Comparison of ENCODE assay signal across 15 cellular contexts in the genomic region with DNA sequence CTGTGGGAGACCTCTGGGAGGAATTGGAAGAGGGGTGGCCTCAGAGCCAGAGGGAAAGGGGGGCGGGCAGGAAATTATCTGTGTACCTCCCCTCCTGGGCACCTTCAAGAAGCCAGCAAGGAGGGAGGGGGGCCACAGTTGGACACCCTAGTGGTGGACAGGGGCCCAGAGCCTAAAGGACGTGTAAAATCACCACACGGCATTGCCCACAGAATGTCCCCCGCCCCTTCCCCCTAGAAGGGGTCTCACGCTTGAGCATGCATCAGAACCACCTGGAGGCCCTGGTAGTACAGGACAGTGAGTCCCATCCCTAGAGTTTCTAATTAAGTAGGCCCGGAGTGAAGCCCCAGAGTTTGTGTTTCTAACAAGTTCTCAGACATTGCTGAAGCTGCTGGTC. TPM values are rescaled to one million over a fixed set of nuclear protein-coding genes. Genes with fewer than 3 reads are reported as not detected.
DNase-seq lines count a peak whose midpoint lies in the region; ATAC-seq and TF ChIP-seq lines count a peak whose summit lies in the region.
"Had no signal": no experiment of that assay in that cellular context is flagged by ENCODE, and none has a peak within 500 bp of the region (broad histone marks: within the 10 kb centered on the region; RNA-seq: fewer than 3 reads in every experiment).

No MANE protein-coding gene starts in this region.

- H3K4me3 ChIP-seq in MM.1S (ENCODE audit: low read length) = no peak overlapping the region
- H3K4me3 ChIP-seq in duodenal mucosa (ENCODE audit: low read depth in 1 of 2, low read length in 2 of 2) = peak overlapping the region in 1 of 2 donors; percentile 12
- H3K4me3 ChIP-seq in naive thymus-derived CD4-positive, alpha-beta T cell (ENCODE audit: low read length) = no peak overlapping the region
- H3K4me3 ChIP-seq in testis = no peak overlapping the region
- H3K4me3 ChIP-seq: HAP-1 had no signal

- H3K4me1 ChIP-seq in MM.1S (ENCODE audit: low read length) (peaks cover 11% of the 10 kb centered on the region), duodenal mucosa (ENCODE audit: control insufficient read depth in 1 of 2, insufficient read depth in 2 of 2, low read length in 2 of 2) (peaks cover 11% of the 10 kb centered on the region in 2 donors), testis (peaks cover 36% of the 10 kb centered on the region)
- peaks cover 10 to 25% of the 10 kb centered on the region in 2 donors for H3K4me1 ChIP-seq in naive thymus-derived CD4-positive, alpha-beta T cell (ENCODE audit: control insufficient read depth in 2 of 2, insufficient read depth in 2 of 2, low read length in 2 of 2)
- H3K4me1 ChIP-seq: HAP-1 had no signal

- H3K27ac ChIP-seq in MM.1S (ENCODE audit: low read length) = no peak overlapping the region
- H3K27ac ChIP-seq in duodenal mucosa (ENCODE audit: low read depth, low read length) = no peak overlapping the region
- H3K27ac ChIP-seq in naive thymus-derived CD4-positive, alpha-beta T cell (ENCODE audit: low read depth, low read length) = no peak overlapping the region
- H3K27ac ChIP-seq in testis = peak overlapping the region; percentile 76 to 92
- H3K27ac ChIP-seq: RWPE1 had no signal

- CTCF ChIA-PET in naive thymus-derived CD4-positive, alpha-beta T cell (lab: Charles Lee) = interaction anchor here (0.6 to 7.1 kb wide), 9 partner anchors 10 to 123 kb away, joined by 3 to 67 read pairs (median 5); partner anchors contain the start of gene SLC48A1

- ATAC-seq in naive thymus-derived CD4-positive, alpha-beta T cell = no peak
- no peak for ATAC-seq in GM18870 (IDR thresholded peaks at IDR 0.05; ENCODE audit: unreplicated experiment)

- no peaks in the 10 kb centered on the region for H4K20me1 ChIP-seq in MM.1S (ENCODE audit: insufficient read depth, low read length)

- POLR2A ChIA-PET in naive thymus-derived CD4-positive, alpha-beta T cell (lab: Charles Lee) = interaction anchor here (0.6 to 1.3 kb wide), 2 partner anchors 10 to 24 kb away, joined by 3 read pairs; no protein-coding TSS in a partner anchor

- no peak overlapping the region for H3K9ac ChIP-seq in MM.1S (ENCODE audit: low read length)
- H3K9ac ChIP-seq in duodenal mucosa (ENCODE audit: low read depth in 1 of 2, low read length in 2 of 2) = peak overlapping the region; percentile 2 to 20

- H3K9me2 ChIP-seq in MM.1S (replicated peaks; ENCODE audit: insufficient read depth, low read length) = no peaks in the 10 kb centered on the region

- H3K36me3 ChIP-seq in MM.1S (replicated peaks; ENCODE audit: insufficient read depth, low read length) = no peaks in the 10 kb centered on the region
- peaks cover 3 to 13% of the 10 kb centered on the region in 2 donors for H3K36me3 ChIP-seq in duodenal mucosa (ENCODE audit: control insufficient read depth in 1 of 2, insufficient read depth in 2 of 2, low read length in 2 of 2)
- H3K36me3 ChIP-seq in naive thymus-derived CD4-positive, alpha-beta T cell (ENCODE audit: control insufficient read depth in 2 of 3, insufficient read depth in 3 of 3, low read length in 3 of 3) = no peaks in the 10 kb centered on the region
- no peaks in the 10 kb centered on the region for H3K36me3 ChIP-seq in testis (ENCODE audit: low read depth, missing control alignments)
- H3K36me3 ChIP-seq: HAP-1 had no signal

- H3K9me3 Mint-ChIP-seq in naive thymus-derived CD4-positive, alpha-beta T cell = no peaks in the 10 kb centered on the region
- H3K9me3 Mint-ChIP-seq: activated naive CD4-positive, alpha-beta T cell treated with anti-CD3 and anti-CD28 coated beads for 36 hours; CD4-positive, CD25-positive, alpha-beta regulatory T cell; neural crest cell had no signal

- peaks cover 24 to 46% (median 39%) of the 10 kb centered on the region in 7 donors for H3K4me1 Mint-ChIP-seq in naive thymus-derived CD4-positive, alpha-beta T cell

- no peaks in the 10 kb centered on the region for H3K79me2 ChIP-seq in MM.1S (ENCODE audit: low read length)

- TF ChIP-seq CTCF in MM.1S (IDR thresholded peaks at IDR 0.05; ENCODE audit: low read length) (no peak), testis (IDR thresholded peaks at IDR 0.05) (no peak)

- H3K27me3 Mint-ChIP-seq in naive thymus-derived CD4-positive, alpha-beta T cell = no peaks in the 10 kb centered on the region
- H3K27me3 Mint-ChIP-seq: CD4-positive, CD25-positive, alpha-beta regulatory T cell had no signal

- no peaks in the 10 kb centered on the region for H3F3A ChIP-seq in MM.1S (ENCODE audit: insufficient read depth, low read length)

- H3K4me3 Mint-ChIP-seq in naive thymus-derived CD4-positive, alpha-beta T cell = peak overlapping the region in 1 of 10 donors; percentile 56
- H3K4me3 Mint-ChIP-seq: activated naive CD4-positive, alpha-beta T cell treated with anti-CD3 and anti-CD28 coated beads for 36 hours; neural crest cell had no signal

- 72 to 88% methylated on average over 6 of the region's 6 CpGs for WGBS in testis, 2 donors

- no peak overlapping the region for H2AFZ ChIP-seq in MM.1S (ENCODE audit: low read length)

- DNase-seq in MM.1S (no peak), testis (no peak), HK-2 (ENCODE audit: unreplicated experiment) (no peak), NCI-H526 (lab: John Stamatoyannopoulos, UW) (no peak)
- DNase-seq in naive thymus-derived CD4-positive, alpha-beta T cell = no peak
- no peak for DNase-seq in stimulated activated CD4-positive, alpha-beta T cell treated with anti-CD3 and anti-CD28 coated beads, Interleukin-12 subunit alpha, Interleukin-12 subunit beta, amount 100 ng/mL, for 4 hours
- DNase-seq: NCI-H1048 had no signal

- peaks cover 0 to 15% (median 0%) of the 10 kb centered on the region in 5 donors for H3K36me3 Mint-ChIP-seq in naive thymus-derived CD4-positive, alpha-beta T cell

- no peaks in the 10 kb centered on the region for H3K27me3 ChIP-seq in MM.1S (replicated peaks; ENCODE audit: insufficient read depth, low read length)
- H3K27me3 ChIP-seq in duodenal mucosa (ENCODE audit: control insufficient read depth in 1 of 2, insufficient read depth in 2 of 2, low read length in 2 of 2) = no peaks in the 10 kb centered on the region
- H3K27me3 ChIP-seq in naive thymus-derived CD4-positive, alpha-beta T cell (ENCODE audit: control insufficient read depth in 2 of 2, insufficient read depth in 2 of 2, low read length in 2 of 2) = no peaks in the 10 kb centered on the region
- H3K27me3 ChIP-seq in testis = no peaks in the 10 kb centered on the region

- H3K27ac Mint-ChIP-seq in naive thymus-derived CD4-positive, alpha-beta T cell = peak overlapping the region in 8 of 9 donors; percentile 26 to 95 (median 92)

- no peak for TF ChIP-seq POLR2A in testis (IDR thresholded peaks at IDR 0.05)

- intact Hi-C loops in naive thymus-derived CD4-positive, alpha-beta T cell (cut with micrococcal nuclease) = loop anchor here in 1 of 2 donors (5.0 to 10.0 kb wide), 2 partner anchors 245 to 388 kb away; partner anchors contain the start of genes SENP1 and TMEM106C
- intact Hi-C loops in testis (cut with DNase I; ENCODE audit: low total_unique reads) = loop anchor here (10.0 kb wide), 2 partner anchors 58 to 118 kb away; partner anchors contain the start of gene SLC48A1

- H3K4me2 ChIP-seq in MM.1S (ENCODE audit: low read depth, low read length) = 0 out of 2 replicates have a peak overlapping the region, but pooled peaks have one; percentile 19

- no peaks in the 10 kb centered on the region for H3K9me3 ChIP-seq in MM.1S (replicated peaks; ENCODE audit: insufficient read depth, low read length)
- no peaks in the 10 kb centered on the region for H3K9me3 ChIP-seq in duodenal mucosa (ENCODE audit: control insufficient read depth in 1 of 2, low read length in 2 of 2)
- H3K9me3 ChIP-seq in naive thymus-derived CD4-positive, alpha-beta T cell (ENCODE audit: control insufficient read depth in 2 of 3, low read length in 3 of 3) = no peaks in the 10 kb centered on the region
- no peaks in the 10 kb centered on the region for H3K9me3 ChIP-seq in testis
- H3K9me3 ChIP-seq: HAP-1 had no signal

RNA-seq across cellular contexts. Expression of gene ENDOU, which starts 8.2 kb away (rescaled TPM):
- total RNA-seq in naive thymus-derived CD4-positive, alpha-beta T cell = not detected
- polyA plus RNA-seq in naive thymus-derived CD4-positive, alpha-beta T cell = not detected
- total RNA-seq in testis = under 1 TPM; 0.16 to 0.43 TPM
- polyA plus RNA-seq in testis (ENCODE audit: insufficient read depth, low read depth, low replicate concordance) = 0.21 TPM
- total RNA-seq: activated CD8-positive, alpha-beta memory T cell treated with anti-CD3 and anti-CD28 coated beads for 36 hours; CD4-positive, CD25-positive, alpha-beta regulatory T cell; neural crest cell had no signal

RNA-seq across cellular contexts. Expression of gene RPAP3, which starts 11.2 kb away (rescaled TPM):
- total RNA-seq in naive thymus-derived CD4-positive, alpha-beta T cell = 10 to 100 TPM; 28.5 to 51.3 (median 43.9) TPM
- 10 to 100 TPM; 36.7 to 48.9 TPM for polyA plus RNA-seq in naive thymus-derived CD4-positive, alpha-beta T cell
- total RNA-seq in testis = 10 to 100 TPM; 25.0 to 32.3 TPM
- polyA plus RNA-seq in testis (ENCODE audit: insufficient read depth, low read depth, low replicate concordance) = 12.7 TPM

RNA-seq across cellular contexts. Expression of gene RAPGEF3, which starts 41.6 kb away (rescaled TPM):
- 1 to 10 TPM in 2 of 5 experiments, under 1 TPM in 2, not detected in 1; 0.08 to 1.9 (median 1.1) TPM for total RNA-seq in naive thymus-derived CD4-positive, alpha-beta T cell
- under 1 TPM in 1 of 2 donors, not detected in 1; 0.15 TPM for polyA plus RNA-seq in naive thymus-derived CD4-positive, alpha-beta T cell
- 10 to 100 TPM; 24.6 to 30.2 TPM for total RNA-seq in testis
- 13.9 TPM for polyA plus RNA-seq in testis (ENCODE audit: insufficient read depth, low read depth, low replicate concordance)

RNA-seq across cellular contexts. Expression of gene SLC48A1, which starts 56.0 kb away (rescaled TPM):
- total RNA-seq in naive thymus-derived CD4-positive, alpha-beta T cell = 10 to 100 TPM in 2 of 5 experiments, 1 to 10 TPM in 3; 6.7 to 14.3 (median 10.0) TPM
- 10 to 100 TPM; 12.5 to 15.6 TPM for polyA plus RNA-seq in naive thymus-derived CD4-positive, alpha-beta T cell
- total RNA-seq in testis = 10 to 100 TPM; 25.5 to 32.0 TPM
- polyA plus RNA-seq in testis (ENCODE audit: insufficient read depth, low read depth, low replicate concordance) = 21.0 TPM

Comparison
In these comparisons a context has a peak if more than half of its experiments do, and no peak if none do; other contexts are left out.
1. H3K27ac ChIP-seq: peak in testis (2 of 2); none in MM.1S (single experiment), duodenal mucosa (single experiment) and naive thymus-derived CD4-positive, alpha-beta T cell (single experiment).
2. RNA of gene RAPGEF3, which starts 41.6 kb away (total RNA-seq): 24.6 to 30.2 TPM in testis; 0.08 to 1.9 TPM in naive thymus-derived CD4-positive, alpha-beta T cell; every median in the first group is over 4 times any median in the second.